Comparison of ENCODE assay signal across 14 cellular contexts in genomic region chr5:125199373-125199772, GRCh38.
A peak's percentile ranks its signal among the peaks of the same experiment; 100 is the strongest.
DNase-seq lines count a peak whose midpoint lies in the region; TF ChIP-seq lines count a peak whose summit lies in the region.
"Had no signal": no experiment of that assay in that cellular context is flagged by ENCODE, and none has a peak within 500 bp of the region (broad histone marks: within the 10 kb centered on the region; RNA-seq: fewer than 3 reads in every experiment).

No MANE protein-coding gene starts in this region.

- H3K4me3 ChIP-seq in WERI-Rb-1 (ENCODE audit: low read depth, low read length): no peak overlapping the region

- no peaks in the 10 kb centered on the region for H3K9me3 Mint-ChIP-seq in nephron

- DNase-seq in NCI-H2171 treated with DMSO at 0.1 percent for 48 hours (lab: John Stamatoyannopoulos, UW) (peak; percentile 13), NCI-H2171 (lab: John Stamatoyannopoulos, UW) (no peak), WERI-Rb-1 (no peak), HuH-7.5 (ENCODE audit: low spot score) (no peak), EL (no peak)
- no peak for DNase-seq in stimulated activated naive CD4-positive, alpha-beta T cell treated with Interleukin-2 at 50 U/mL for 16 hours (lab: John Stamatoyannopoulos, UW)
- DNase-seq: AML-193, GDM1, Kasumi-1, NCI-H1436, NCI-H2107, NCI-H345, Right ventricle myocardium superior had no signal

- H3K27me3 ChIP-seq in WERI-Rb-1 (ENCODE audit: insufficient read depth, low read depth, severe bottlenecking): no peaks in the 10 kb centered on the region

- peak overlapping the region in 2 of 3 experiments; percentile 9 to 92 for H3K27ac Mint-ChIP-seq in nephron

- no peaks in the 10 kb centered on the region for H3K36me3 Mint-ChIP-seq in nephron (ENCODE audit: low read depth)

- peak overlapping the region; percentile 82 for H3K27ac ChIP-seq in WERI-Rb-1

- no peak for TF ChIP-seq CTCF in WERI-Rb-1 (IDR thresholded peaks at IDR 0.05; ENCODE audit: low read depth, low read length)
- TF ChIP-seq CTCF in nephron (IDR thresholded peaks at IDR 0.05; ENCODE audit: unreplicated experiment in 3 of 3): no peak

- H3K4me1 Mint-ChIP-seq in nephron: peaks cover 44% of the 10 kb centered on the region

- H3K4me3 Mint-ChIP-seq in nephron: no peak overlapping the region

- H3K36me3 ChIP-seq in WERI-Rb-1: no peaks in the 10 kb centered on the region

- no peaks in the 10 kb centered on the region for H3K9me3 ChIP-seq in WERI-Rb-1 (ENCODE audit: severe bottlenecking)

- H3K27me3 Mint-ChIP-seq in nephron (ENCODE audit: low read depth): no peaks in the 10 kb centered on the region
